8 cellular contexts compared by ENCODE assay signal in the genomic region with DNA sequence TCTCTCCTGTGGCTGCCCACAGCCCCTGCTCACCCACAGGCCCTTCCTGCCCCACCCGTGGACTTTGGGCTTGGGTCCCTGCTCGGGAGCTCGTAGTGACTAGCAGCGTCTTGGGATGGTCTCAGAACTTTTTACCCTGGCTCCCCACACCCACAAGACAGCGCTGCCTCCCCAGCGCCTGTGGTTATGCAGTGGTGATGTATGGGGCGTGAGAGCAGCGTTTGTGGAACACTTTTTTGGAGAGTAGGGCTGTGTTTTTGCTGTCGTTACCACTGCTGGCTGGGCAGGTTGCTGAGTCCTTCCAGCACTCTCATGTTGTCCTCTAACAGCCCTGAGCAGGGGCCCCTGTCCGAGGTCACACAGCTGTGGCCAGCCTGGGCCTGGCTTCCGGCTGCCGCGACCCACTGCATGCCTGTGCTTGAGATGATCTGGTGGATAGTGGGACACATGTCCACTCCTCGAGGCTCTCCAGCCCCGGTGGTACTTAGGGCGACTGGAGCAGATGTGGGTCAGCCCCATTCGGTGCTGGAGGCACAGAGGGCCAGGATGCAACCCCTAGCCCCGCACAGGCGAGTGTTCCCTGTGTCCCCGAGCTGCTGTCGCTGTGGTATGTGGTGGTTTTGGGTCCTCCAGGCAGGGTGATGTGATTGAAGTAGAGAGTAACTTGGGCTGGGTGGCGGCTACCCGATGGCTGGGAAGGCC. TPM values are rescaled to one million over a fixed set of nuclear protein-coding genes. Genes with fewer than 3 reads are reported as not detected.
DNase-seq lines count a peak whose midpoint lies in the region; ATAC-seq and TF ChIP-seq lines count a peak whose summit lies in the region.

No MANE protein-coding gene starts in this region.

- no peaks in the 10 kb centered on the region for H3K27me3 ChIP-seq in ascending aorta

- H3K36me3 Mint-ChIP-seq in activated CD4-positive, alpha-beta memory T cell treated with anti-CD3 and anti-CD28 coated beads for 36 hours, result no peaks in the 10 kb centered on the region

- H3K9me3 Mint-ChIP-seq in activated CD4-positive, alpha-beta memory T cell treated with anti-CD3 and anti-CD28 coated beads for 36 hours, result no peaks in the 10 kb centered on the region

- no peak for TF ChIP-seq CTCF in ascending aorta (IDR thresholded peaks at IDR 0.05)

- no peak overlapping the region for H3K27ac ChIP-seq in ascending aorta

- H3K9me3 ChIP-seq in ascending aorta, result no peaks in the 10 kb centered on the region

- POLR2A ChIA-PET in activated CD4-positive, alpha-beta memory T cell treated with anti-CD3 and anti-CD28 coated beads for 36 hours (lab: Charles Lee), result no interaction called here

- H3K4me3 Mint-ChIP-seq in activated CD4-positive, alpha-beta memory T cell treated with anti-CD3 and anti-CD28 coated beads for 36 hours, result peak overlapping the region; percentile 84

- H3K4me3 ChIP-seq in ascending aorta, result no peak overlapping the region

- intact Hi-C loops in activated CD4-positive, alpha-beta memory T cell treated with anti-CD3 and anti-CD28 coated beads for 36 hours (cut with micrococcal nuclease), result loop anchor here (1.0 to 5.0 kb wide), 4 partner anchors 21 to 124 kb away; a partner anchor contains a TSS
- intact Hi-C loops in ascending aorta (cut with DNase I), result no loop called here

- CTCF ChIA-PET in activated CD4-positive, alpha-beta memory T cell treated with anti-CD3 and anti-CD28 coated beads for 36 hours (lab: Charles Lee), result interaction anchor here (2.5 kb wide), 1 partner anchor 50 kb away, joined by 8 read pairs; no protein-coding TSS in a partner anchor

- H3K4me1 ChIP-seq in ascending aorta, result no peaks in the 10 kb centered on the region

- peak overlapping the region; percentile 91 for H3K27ac Mint-ChIP-seq in activated CD4-positive, alpha-beta memory T cell treated with anti-CD3 and anti-CD28 coated beads for 36 hours

- no peaks in the 10 kb centered on the region for H3K36me3 ChIP-seq in ascending aorta

- H3K4me1 Mint-ChIP-seq in activated CD4-positive, alpha-beta memory T cell treated with anti-CD3 and anti-CD28 coated beads for 36 hours (ENCODE audit: low read depth), result peaks cover 26% of the 10 kb centered on the region

- TF ChIP-seq POLR2A in GM19099 (IDR thresholded peaks at IDR 0.05; ENCODE audit: extremely low read depth, insufficient read length, low read depth), result peak; percentile 23

- DNase-seq in activated CD4-positive, alpha-beta memory T cell treated with anti-CD3 and anti-CD28 coated beads for 36 hours, result peak; percentile 67
- peak; percentile 42 for DNase-seq in germinal center (ENCODE audit: low spot score)
- peak; percentile 12 for DNase-seq in stimulated activated CD4-positive, alpha-beta T cell treated with anti-CD3 and anti-CD28 coated beads, Interleukin-2, amount 100 ng/mL, for 4 hours (ENCODE audit: low read depth)
- DNase-seq in NCI-H524 treated with DMSO at 0.1 percent for 48 hours (lab: John Stamatoyannopoulos, UW), result no peak
- DNase-seq in NCI-H2227 treated with DMSO at 0.1 percent for 48 hours (lab: John Stamatoyannopoulos, UW), result no peak
- DNase-seq in ascending aorta (ENCODE audit: low spot score in 2 of 2), result no peak

- ATAC-seq in GM19324 (IDR thresholded peaks at IDR 0.05; ENCODE audit: low FRiP score, unreplicated experiment), result no peak

- H3K27me3 Mint-ChIP-seq in activated CD4-positive, alpha-beta memory T cell treated with anti-CD3 and anti-CD28 coated beads for 36 hours, result no peaks in the 10 kb centered on the region

RNA-seq across cellular contexts. Expression of a gene that starts 7.1 kb away (rescaled TPM):
- 10 to 100 TPM; 50.4 to 52.0 TPM for total RNA-seq in activated CD4-positive, alpha-beta memory T cell treated with anti-CD3 and anti-CD28 coated beads for 36 hours
- total RNA-seq in ascending aorta, result 20.2 TPM

Comparison
In these comparisons a context has a peak if more than half of its experiments do, and no peak if none do; other contexts are left out.
1. DNase-seq: peak in activated CD4-positive, alpha-beta memory T cell treated with anti-CD3 and anti-CD28 coated beads for 36 hours (single experiment), germinal center (single experiment) and stimulated activated CD4-positive, alpha-beta T cell treated with anti-CD3 and anti-CD28 coated beads, Interleukin-2, amount 100 ng/mL, for 4 hours (single experiment); none in NCI-H524 treated with DMSO at 0.1 percent for 48 hours (single experiment), NCI-H2227 treated with DMSO at 0.1 percent for 48 hours (single experiment) and ascending aorta (0 of 2).